ENCODE assay signal across 8 cellular contexts in the genomic region with DNA sequence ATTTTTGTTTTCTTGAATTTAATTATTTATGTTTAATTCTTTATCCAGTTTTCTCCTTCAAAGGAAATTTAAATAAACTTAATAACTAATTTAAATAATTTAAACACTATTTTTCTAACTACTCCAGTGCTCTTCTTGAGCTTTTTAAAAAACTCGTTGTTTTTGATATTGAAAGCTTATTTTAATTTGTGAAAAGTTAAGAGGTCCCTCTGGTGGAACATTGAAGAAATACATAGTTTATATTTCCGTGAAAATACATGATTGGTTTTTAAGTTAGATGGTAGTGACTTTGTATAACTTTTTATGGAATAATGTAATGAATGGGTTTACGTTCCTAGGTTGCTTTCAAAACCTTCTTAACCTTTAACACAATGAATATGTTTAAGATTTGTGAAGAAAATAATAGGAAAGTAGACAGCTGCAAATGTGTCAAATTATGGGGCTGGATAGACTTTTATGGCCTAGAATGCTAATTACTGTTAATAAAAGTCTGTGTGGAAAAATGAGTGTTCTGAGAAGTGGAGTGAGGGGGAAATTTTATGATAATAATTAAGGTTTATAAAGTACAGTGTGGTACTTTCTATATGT. TPM values are rescaled to one million over a fixed set of nuclear protein-coding genes. Genes with fewer than 3 reads are reported as not detected.
DNase-seq lines count a peak whose midpoint lies in the region; ATAC-seq and TF ChIP-seq lines count a peak whose summit lies in the region.

No MANE protein-coding gene starts in this region.

- peaks cover 5% of the 10 kb centered on the region for H3F3A ChIP-seq in PC-3 (ENCODE audit: low read length, unreplicated experiment)

- H3K4me3 ChIP-seq in PC-3 (ENCODE audit: low read length): no peak overlapping the region
- H3K4me3 ChIP-seq in suprapubic skin: no peak overlapping the region

- H3K9me3 ChIP-seq in PC-3 (ENCODE audit: low read length): no peaks in the 10 kb centered on the region
- peaks cover 9% of the 10 kb centered on the region for H3K9me3 ChIP-seq in suprapubic skin

- H3K36me3 ChIP-seq in PC-3 (ENCODE audit: low read depth, low read length) (0 out of 2 replicates have a peak, but pooled peaks cover 5% of the 10 kb centered on the region), suprapubic skin (peaks cover 18% of the 10 kb centered on the region)

- peaks cover 10% of the 10 kb centered on the region for H3K4me1 Mint-ChIP-seq in activated CD8-positive, alpha-beta T cell treated with anti-CD3 and anti-CD28 coated beads for 36 hours (ENCODE audit: low read depth)
- peaks cover 8% of the 10 kb centered on the region for H3K4me1 Mint-ChIP-seq in activated CD8-positive, alpha-beta T cell treated with anti-CD3 and anti-CD28 coated beads, Interleukin-2, amount 10 ng/mL, durations not matched to agents 7 days and 5 days (ENCODE audit: low read depth)

- CTCF ChIA-PET in activated CD8-positive, alpha-beta T cell treated with anti-CD3 and anti-CD28 coated beads for 36 hours (lab: Charles Lee): interaction anchor here (0.7 to 5.5 kb wide), 22 partner anchors 8 to 432 kb away, joined by 3 to 42 read pairs (median 3); a partner anchor contains a TSS
- CTCF ChIA-PET in activated CD8-positive, alpha-beta T cell treated with anti-CD3 and anti-CD28 coated beads, Interleukin-2, amount 10 ng/mL, durations not matched to agents 7 days and 5 days (lab: Charles Lee): interaction anchor here (0.6 to 3.8 kb wide), 26 partner anchors 8 to 436 kb away, joined by 3 to 44 read pairs (median 4); a partner anchor contains a TSS
- CTCF ChIA-PET in PC-3 (lab: Charles Lee): interaction anchor here (0.6 to 1.0 kb wide), 9 partner anchors 47 to 535 kb away, joined by 3 to 6 read pairs (median 5); a partner anchor contains a TSS

- intact Hi-C loops in activated CD8-positive, alpha-beta T cell treated with anti-CD3 and anti-CD28 coated beads for 36 hours (cut with micrococcal nuclease): loop anchor here (2.0 to 5.0 kb wide), 3 partner anchors 62 to 430 kb away; no protein-coding TSS in a partner anchor
- intact Hi-C loops in PC-3 (cut with micrococcal nuclease): loop anchor here (2.0 to 5.0 kb wide), 2 partner anchors 60 to 342 kb away; no protein-coding TSS in a partner anchor

- TF ChIP-seq EP300 in suprapubic skin (IDR thresholded peaks at IDR 0.05): no peak

- no peaks in the 10 kb centered on the region for H3K27me3 Mint-ChIP-seq in activated CD8-positive, alpha-beta T cell treated with anti-CD3 and anti-CD28 coated beads for 36 hours
- H3K27me3 Mint-ChIP-seq in activated CD8-positive, alpha-beta T cell treated with anti-CD3 and anti-CD28 coated beads, Interleukin-2, amount 10 ng/mL, durations not matched to agents 7 days and 5 days (ENCODE audit: low read depth): no peaks in the 10 kb centered on the region

- POLR2A ChIA-PET in activated CD8-positive, alpha-beta T cell treated with anti-CD3 and anti-CD28 coated beads for 36 hours (lab: Charles Lee): interaction anchor here (1.1 to 1.3 kb wide), 2 partner anchors 63 to 76 kb away, joined by 4 to 6 read pairs; a partner anchor contains a TSS
- POLR2A ChIA-PET in activated CD8-positive, alpha-beta T cell treated with anti-CD3 and anti-CD28 coated beads, Interleukin-2, amount 10 ng/mL, durations not matched to agents 7 days and 5 days (lab: Charles Lee): interaction anchor here (2.0 kb wide), 1 partner anchor 62 kb away, joined by 10 read pairs; a partner anchor contains a TSS
- POLR2A ChIA-PET in PC-3 (lab: Charles Lee; ENCODE audit: unreplicated experiment): interaction anchor here (0.6 to 0.8 kb wide), 2 partner anchors 63 to 91 kb away, joined by 4 read pairs; a partner anchor contains a TSS

- H3K27ac ChIP-seq in PC-3 (ENCODE audit: low read length) (no peak overlapping the region), suprapubic skin (no peak overlapping the region)

- ATAC-seq in activated CD8-positive, alpha-beta T cell treated with anti-CD3 and anti-CD28 coated beads for 36 hours: no peak
- ATAC-seq in activated CD8-positive, alpha-beta T cell treated with anti-CD3 and anti-CD28 coated beads, Interleukin-2, amount 10 ng/mL, durations not matched to agents 7 days and 5 days: no peak
- no peak for ATAC-seq in PC-3
- ATAC-seq in HG03045 (IDR thresholded peaks at IDR 0.05; ENCODE audit: unreplicated experiment): no peak

- H3K27ac Mint-ChIP-seq in activated CD8-positive, alpha-beta T cell treated with anti-CD3 and anti-CD28 coated beads for 36 hours: no peak overlapping the region
- no peak overlapping the region for H3K27ac Mint-ChIP-seq in activated CD8-positive, alpha-beta T cell treated with anti-CD3 and anti-CD28 coated beads, Interleukin-2, amount 10 ng/mL, durations not matched to agents 7 days and 5 days

- BruUV-seq in PC-3 (replicated peaks; lab: Mats Ljungman, UMichigan): no TSS peak

- H3K79me2 ChIP-seq in PC-3 (ENCODE audit: low read length): peaks cover 33% of the 10 kb centered on the region

- TF ChIP-seq POLR2A in suprapubic skin (IDR thresholded peaks at IDR 0.05): no peak

- H3K4me3 Mint-ChIP-seq in activated CD8-positive, alpha-beta T cell treated with anti-CD3 and anti-CD28 coated beads for 36 hours: no peak overlapping the region
- H3K4me3 Mint-ChIP-seq in activated CD8-positive, alpha-beta T cell treated with anti-CD3 and anti-CD28 coated beads, Interleukin-2, amount 10 ng/mL, durations not matched to agents 7 days and 5 days: no peak overlapping the region

- peaks cover 12% of the 10 kb centered on the region for H3K9me3 Mint-ChIP-seq in activated CD8-positive, alpha-beta T cell treated with anti-CD3 and anti-CD28 coated beads for 36 hours
- peaks cover 18% of the 10 kb centered on the region for H3K9me3 Mint-ChIP-seq in activated CD8-positive, alpha-beta T cell treated with anti-CD3 and anti-CD28 coated beads, Interleukin-2, amount 10 ng/mL, durations not matched to agents 7 days and 5 days (ENCODE audit: insufficient read depth)

- TF ChIP-seq CTCF in activated CD8-positive, alpha-beta T cell treated with anti-CD3 and anti-CD28 coated beads for 36 hours (IDR thresholded peaks at IDR 0.05): peak; percentile 63
- TF ChIP-seq CTCF in PC-3 (conservative IDR thresholded peaks at IDR 0.05; ENCODE audit: low read depth, low read length) (peak; percentile 58), suprapubic skin (IDR thresholded peaks at IDR 0.05) (no peak)

- peaks cover 25% of the 10 kb centered on the region for H3K36me3 Mint-ChIP-seq in activated CD8-positive, alpha-beta T cell treated with anti-CD3 and anti-CD28 coated beads for 36 hours (ENCODE audit: low read depth)
- peaks cover 28% of the 10 kb centered on the region for H3K36me3 Mint-ChIP-seq in activated CD8-positive, alpha-beta T cell treated with anti-CD3 and anti-CD28 coated beads, Interleukin-2, amount 10 ng/mL, durations not matched to agents 7 days and 5 days (ENCODE audit: low read depth)

- H3K4me2 ChIP-seq in PC-3 (ENCODE audit: low read length): no peak overlapping the region

- H4K20me1 ChIP-seq in PC-3 (ENCODE audit: low read length): 0 out of 2 replicates have a peak, but pooled peaks cover 5% of the 10 kb centered on the region

- H3K27me3 ChIP-seq in PC-3 (ENCODE audit: low read length): no peaks in the 10 kb centered on the region
- no peaks in the 10 kb centered on the region for H3K27me3 ChIP-seq in suprapubic skin

- H2AFZ ChIP-seq in PC-3 (ENCODE audit: low read length): no peak overlapping the region

- no peaks in the 10 kb centered on the region for H3K9me2 ChIP-seq in PC-3 (replicated peaks; ENCODE audit: low read length)

- no peak overlapping the region for H3K9ac ChIP-seq in PC-3 (ENCODE audit: low read length)

- WGBS in suprapubic skin: 21% methylated on average over 3 of the region's 3 CpGs

- H3K4me1 ChIP-seq in PC-3 (ENCODE audit: insufficient read depth, low read length): peaks cover 11% of the 10 kb centered on the region
- H3K4me1 ChIP-seq in suprapubic skin: no peaks in the 10 kb centered on the region

- no peak for DNase-seq in activated CD8-positive, alpha-beta T cell treated with anti-CD3 and anti-CD28 coated beads for 36 hours
- no peak for DNase-seq in activated CD8-positive, alpha-beta T cell treated with anti-CD3 and anti-CD28 coated beads, Interleukin-2, amount 10 ng/mL, durations not matched to agents 7 days and 5 days
- DNase-seq in PC-3: peak; percentile 45
- peak; percentile 3 for DNase-seq in fibroblast of gingiva (ENCODE audit: low read depth)
- DNase-seq in superior temporal gyrus (ENCODE audit: extremely low spot score): peak; percentile 55
- DNase-seq in anterior cingulate cortex (lab: John Stamatoyannopoulos, UW): no peak
- DNase-seq in suprapubic skin (ENCODE audit: low spot score in 2 of 2): no peak

RNA-seq across cellular contexts. Expression of a gene that starts 45.9 kb away (rescaled TPM):
- not detected for total RNA-seq in activated CD8-positive, alpha-beta T cell treated with anti-CD3 and anti-CD28 coated beads for 36 hours
- not detected for total RNA-seq in activated CD8-positive, alpha-beta T cell treated with anti-CD3 and anti-CD28 coated beads, Interleukin-2, amount 10 ng/mL, durations not matched to agents 7 days and 5 days
- total RNA-seq in PC-3 (2014; rRNA removed): 4.5 and 5.9 TPM in 2 replicates
- total RNA-seq in suprapubic skin: 10 to 100 TPM in 2 of 4 donors, 1 to 10 TPM in 2; 5.2 to 16.9 (median 9.8) TPM

Comparison
In these comparisons a context has a peak if more than half of its experiments do, and no peak if none do; other contexts are left out.
1. DNase-seq: peak in PC-3 (single experiment), fibroblast of gingiva (single experiment) and superior temporal gyrus (single experiment); none in activated CD8-positive, alpha-beta T cell treated with anti-CD3 and anti-CD28 coated beads for 36 hours (single experiment), activated CD8-positive, alpha-beta T cell treated with anti-CD3 and anti-CD28 coated beads, Interleukin-2, amount 10 ng/mL, durations not matched to agents 7 days and 5 days (single experiment), anterior cingulate cortex (0 of 58) and suprapubic skin (0 of 2).
2. CTCF ChIP-seq: peak in activated CD8-positive, alpha-beta T cell treated with anti-CD3 and anti-CD28 coated beads for 36 hours (single experiment) and PC-3 (single experiment); none in suprapubic skin (0 of 2).